In genomic region chr3:43212914-43213611, GRCh38 we compare ENCODE assay signal across 1 cellular context.
TF ChIP-seq lines count a peak whose summit lies in the region.

No MANE protein-coding gene starts in this region.

TF ChIP-seq in liver, 16 proteins besides CTCF, POLR2A, EP300 and RAD21 (continued from another document):
- TF ChIP-seq, protein P1, sequence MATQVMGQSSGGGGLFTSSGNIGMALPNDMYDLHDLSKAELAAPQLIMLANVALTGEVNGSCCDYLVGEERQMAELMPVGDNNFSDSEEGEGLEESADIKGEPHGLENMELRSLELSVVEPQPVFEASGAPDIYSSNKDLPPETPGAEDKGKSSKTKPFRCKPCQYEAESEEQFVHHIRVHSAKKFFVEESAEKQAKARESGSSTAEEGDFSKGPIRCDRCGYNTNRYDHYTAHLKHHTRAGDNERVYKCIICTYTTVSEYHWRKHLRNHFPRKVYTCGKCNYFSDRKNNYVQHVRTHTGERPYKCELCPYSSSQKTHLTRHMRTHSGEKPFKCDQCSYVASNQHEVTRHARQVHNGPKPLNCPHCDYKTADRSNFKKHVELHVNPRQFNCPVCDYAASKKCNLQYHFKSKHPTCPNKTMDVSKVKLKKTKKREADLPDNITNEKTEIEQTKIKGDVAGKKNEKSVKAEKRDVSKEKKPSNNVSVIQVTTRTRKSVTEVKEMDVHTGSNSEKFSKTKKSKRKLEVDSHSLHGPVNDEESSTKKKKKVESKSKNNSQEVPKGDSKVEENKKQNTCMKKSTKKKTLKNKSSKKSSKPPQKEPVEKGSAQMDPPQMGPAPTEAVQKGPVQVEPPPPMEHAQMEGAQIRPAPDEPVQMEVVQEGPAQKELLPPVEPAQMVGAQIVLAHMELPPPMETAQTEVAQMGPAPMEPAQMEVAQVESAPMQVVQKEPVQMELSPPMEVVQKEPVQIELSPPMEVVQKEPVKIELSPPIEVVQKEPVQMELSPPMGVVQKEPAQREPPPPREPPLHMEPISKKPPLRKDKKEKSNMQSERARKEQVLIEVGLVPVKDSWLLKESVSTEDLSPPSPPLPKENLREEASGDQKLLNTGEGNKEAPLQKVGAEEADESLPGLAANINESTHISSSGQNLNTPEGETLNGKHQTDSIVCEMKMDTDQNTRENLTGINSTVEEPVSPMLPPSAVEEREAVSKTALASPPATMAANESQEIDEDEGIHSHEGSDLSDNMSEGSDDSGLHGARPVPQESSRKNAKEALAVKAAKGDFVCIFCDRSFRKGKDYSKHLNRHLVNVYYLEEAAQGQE (IDR thresholded peaks at IDR 0.05): no peak
